9 cellular contexts compared by ENCODE assay signal in genomic region chr7:74173074-74173473, GRCh38. TPM values are rescaled to one million over a fixed set of nuclear protein-coding genes. Genes with fewer than 3 reads are reported as not detected.
DNase-seq lines count a peak whose midpoint lies in the region; ATAC-seq, FAIRE-seq and TF ChIP-seq lines count a peak whose summit lies in the region.
"Had no signal": no experiment of that assay in that cellular context is flagged by ENCODE, and none has a peak within 500 bp of the region (broad histone marks: within the 10 kb centered on the region; RNA-seq: fewer than 3 reads in every experiment).

No MANE protein-coding gene starts in this region.

- H3K27me3 ChIP-seq in NT2/D1 (ENCODE audit: insufficient read depth, insufficient read length) (no peaks in the 10 kb centered on the region), rectal smooth muscle tissue (ENCODE audit: control insufficient read depth, insufficient read depth, low read length) (no peaks in the 10 kb centered on the region)

- peaks cover 24% of the 10 kb centered on the region for H3K36me3 ChIP-seq in NT2/D1 (ENCODE audit: insufficient read depth, insufficient read length, low read length)
- H3K36me3 ChIP-seq in rectal smooth muscle tissue (ENCODE audit: control insufficient read depth, insufficient read depth, low read length): peaks cover 2% of the 10 kb centered on the region

- H3K9ac ChIP-seq in NT2/D1 (ENCODE audit: insufficient read length, low read depth) (peak overlapping the region; percentile 94), rectal smooth muscle tissue (ENCODE audit: low read length) (no peak overlapping the region)

- no peak for TF ChIP-seq POLR2A in GM12891 (IDR thresholded peaks at IDR 0.05; ENCODE audit: low read depth, low read length)

- H3K4me3 ChIP-seq in NT2/D1 (ENCODE audit: insufficient read length, low read depth) (peak overlapping the region; percentile 86), epithelial cell of esophagus (ENCODE audit: low read length) (peak overlapping the region; percentile 58), rectal smooth muscle tissue (ENCODE audit: low read length) (peak overlapping the region; percentile 89)

- DNase-seq in DMS79 treated with DMSO at 0.1 percent for 48 hours (lab: John Stamatoyannopoulos, UW) (peak; percentile 64), DMS79 (lab: John Stamatoyannopoulos, UW) (no peak), NT2/D1 (ENCODE audit: low read depth, low spot score) (no peak), epithelial cell of esophagus (ENCODE audit: low read depth) (peak; percentile 47), GM12891 (ENCODE audit: insufficient read length, low spot score) (no peak), DMS153 (lab: John Stamatoyannopoulos, UW) (no peak)

- H3K27ac ChIP-seq in rectal smooth muscle tissue (ENCODE audit: low read depth, low read length): no peak overlapping the region

- TF ChIP-seq CTCF in epithelial cell of esophagus (IDR thresholded peaks at IDR 0.05; ENCODE audit: insufficient read depth, low read depth, low read length, missing control alignments): no peak

- FAIRE-seq in GM12891 (lab: Jason Lieb, UNC): no peak
- FAIRE-seq: A204.1 had no signal

- no peaks in the 10 kb centered on the region for H3K9me3 ChIP-seq in NT2/D1 (ENCODE audit: insufficient read depth, low read length)

- ATAC-seq in HG02623 (IDR thresholded peaks at IDR 0.05; ENCODE audit: unreplicated experiment): no peak

- no peaks in the 10 kb centered on the region for H3K4me1 ChIP-seq in NT2/D1 (ENCODE audit: insufficient read depth, insufficient read length)
- peaks cover 14% of the 10 kb centered on the region for H3K4me1 ChIP-seq in rectal smooth muscle tissue (ENCODE audit: control insufficient read depth, insufficient read depth, low read length)

TF ChIP-seq in GM12891, 5 proteins besides CTCF, POLR2A, EP300 and RAD21:
- TF ChIP-seq SPI1 (IDR thresholded peaks at IDR 0.05; ENCODE audit: low read depth, low read length) (no peak), PAX5 (IDR thresholded peaks at IDR 0.05; ENCODE audit: insufficient read depth, low read length, severe bottlenecking) (no peak)

RNA-seq across cellular contexts. Expression of gene EIF4H, which starts 1.1 kb away (rescaled TPM):
- polyA plus RNA-seq in GM12891 (2012; ENCODE audit: low read depth, missing spikeins): 285 TPM

RNA-seq across cellular contexts. Expression of gene LAT2, which starts 36.7 kb away (rescaled TPM):
- 152 TPM for polyA plus RNA-seq in GM12891 (2012; ENCODE audit: low read depth, missing spikeins)

Comparison
In these comparisons a context has a peak if more than half of its experiments do, and no peak if none do; other contexts are left out.
1. DNase-seq: peak in DMS79 treated with DMSO at 0.1 percent for 48 hours (single experiment) and epithelial cell of esophagus (single experiment); none in DMS79 (single experiment), NT2/D1 (single experiment), GM12891 (single experiment) and DMS153 (single experiment).
2. Peak in every context shown above with its lines, with median percentiles within 50 percentile points of each other: H3K4me3 ChIP-seq.